In genomic region chr16:11016993-11017392, GRCh38 we compare ENCODE assay signal across 8 cellular contexts.
DNase-seq lines count a peak whose midpoint lies in the region; ATAC-seq and TF ChIP-seq lines count a peak whose summit lies in the region.

No MANE protein-coding gene starts in this region.

- WGBS in IMR-90 (ENCODE audit: extremely low coverage in 2 of 2, insufficient read length in 1 of 2), 2 experiments, result 0% methylated on average over 1 of the region's 9 CpGs; no CpG with 5 or more reads in 1 of the 2 experiments

- H3K9ac ChIP-seq in IMR-90 (ENCODE audit: low read depth, low read length), result no peak overlapping the region

- no TSS peak for BruUV-seq in IMR-90 (replicated peaks; lab: Mats Ljungman, UMichigan)

- peak overlapping the region; percentile 84 for H2BK120ac ChIP-seq in IMR-90 (ENCODE audit: low read depth, low read length)

- H2BK20ac ChIP-seq in IMR-90 (ENCODE audit: low read depth, low read length), result peak overlapping the region; percentile 79

- H2AFZ ChIP-seq in IMR-90 (replicated peaks; ENCODE audit: low read length, poor library complexity), result peak overlapping the region; percentile 12

- intact Hi-C loops in IMR-90 (cut with micrococcal nuclease), result no loop called here

- H4K91ac ChIP-seq in IMR-90 (ENCODE audit: insufficient read depth, low read depth, low read length), result peak overlapping the region; percentile 43

- TF ChIP-seq CTCF in IMR-90 (conservative IDR thresholded peaks at IDR 0.05; ENCODE audit: low read depth, low read length), result no peak

- no peaks in the 10 kb centered on the region for H3K9me3 ChIP-seq in IMR-90 (ENCODE audit: control insufficient read depth, insufficient read depth, low read length)

- peak overlapping the region; percentile 91 for H3K4ac ChIP-seq in IMR-90 (ENCODE audit: low read depth, low read length)

- peak overlapping the region; percentile 42 for H3K14ac ChIP-seq in IMR-90 (replicated peaks; ENCODE audit: low read depth, low read length)

- peaks cover 19% of the 10 kb centered on the region for H3K9me1 ChIP-seq in IMR-90 (ENCODE audit: insufficient read depth, low read length)

- peak overlapping the region; percentile 25; the same call in 1 of the 2 replicates for H3K56ac ChIP-seq in IMR-90 (ENCODE audit: extremely low read depth, insufficient read depth, low read length)

- peak overlapping the region; percentile 76 for H3K18ac ChIP-seq in IMR-90 (ENCODE audit: low read depth, low read length)

- peak overlapping the region; percentile 4 to 49; a peak in 3 of 4 replicates for H4K8ac ChIP-seq in IMR-90 (ENCODE audit: low read depth in 2 of 2, low read length in 2 of 2)

- no peak overlapping the region for H3K4me3 ChIP-seq in IMR-90 (ENCODE audit: insufficient read depth, low read depth, low read length)

- H3K4me1 ChIP-seq in IMR-90 (ENCODE audit: control insufficient read depth, insufficient read depth, low read length), result peaks cover 20% of the 10 kb centered on the region

- peak overlapping the region; percentile 8 for H2AK9ac ChIP-seq in IMR-90 (replicated peaks; ENCODE audit: low read depth, low read length, poor library complexity)

- peak overlapping the region; percentile 35 for H2BK5ac ChIP-seq in IMR-90 (ENCODE audit: low read depth, low read length, poor library complexity, severe bottlenecking)

- POLR2A ChIA-PET in IMR-90 (lab: Charles Lee; ENCODE audit: unreplicated experiment), result no interaction called here

- no peak for TF ChIP-seq RAD21 in IMR-90 (IDR thresholded peaks at IDR 0.05; ENCODE audit: low read length)

- no peaks in the 10 kb centered on the region for H3K27me3 ChIP-seq in IMR-90 (ENCODE audit: control insufficient read depth, insufficient read depth, low read length)

- TF ChIP-seq POLR2A in IMR-90 (IDR thresholded peaks at IDR 0.05; ENCODE audit: low read depth, low read length), result no peak

- in situ Hi-C loops in IMR-90 (cut with MboI; ENCODE audit: low sequenced_read_pairs), result no loop called here

- dilution Hi-C loops in IMR-90 (cut with HindIII; ENCODE audit: low sequenced_read_pairs, unreplicated experiment), result no loop called here

- no peak overlapping the region for H3K4me2 ChIP-seq in IMR-90 (ENCODE audit: low read depth, low read length)

- H4K20me1 ChIP-seq in IMR-90 (ENCODE audit: insufficient read depth, low read length), result no peaks in the 10 kb centered on the region

- H4K5ac ChIP-seq in IMR-90 (ENCODE audit: low read depth, low read length), result peak overlapping the region; percentile 82

- H2AK5ac ChIP-seq in IMR-90 (ENCODE audit: low read depth, low read length), result peak overlapping the region; percentile 54

- H3K36me3 ChIP-seq in IMR-90 (ENCODE audit: control insufficient read depth, insufficient read depth, low read length), result peaks cover 17% of the 10 kb centered on the region; the same call in 1 of the 2 replicates

- peak; percentile 58 for DNase-seq in IMR-90
- DNase-seq in activated CD8-positive, alpha-beta memory T cell treated with anti-CD3 and anti-CD28 coated beads for 1 hour (ENCODE audit: extremely low read depth in 1 of 2, low read depth in 1 of 2), result peak; percentile 5 to 12
- DNase-seq in globus pallidus (ENCODE audit: low spot score), result peak; percentile 29
- peak; percentile 14 for DNase-seq in stimulated activated CD8-positive, alpha-beta memory T cell treated with anti-CD3 and anti-CD28 coated beads, Interleukin-7, amount 100 ng/mL, for 24 hours (ENCODE audit: low read depth)
- no peak for DNase-seq in cortex of kidney (lab: John Stamatoyannopoulos, UW)
- DNase-seq in D341Med (ENCODE audit: low spot score), result no peak
- no peak for DNase-seq in NCI-H2227 (lab: John Stamatoyannopoulos, UW; ENCODE audit: unreplicated experiment)

- H3K27ac ChIP-seq in IMR-90 (ENCODE audit: insufficient read depth, low read length), result peak overlapping the region; percentile 60; the same call in 1 of the 2 replicates

- no peak overlapping the region for H3K23ac ChIP-seq in IMR-90 (ENCODE audit: low read depth, low read length)

- CTCF ChIA-PET in IMR-90 (lab: Yijun Ruan, JAX), result interaction anchor here (1.0 kb wide), 1 partner anchor 238 kb away, joined by 3 read pairs; no protein-coding TSS in a partner anchor

- H3K79me1 ChIP-seq in IMR-90 (ENCODE audit: low read depth in 1 of 2, low read length in 2 of 2), result peaks cover 9 to 18% of the 10 kb centered on the region in 2 experiments; a peak in 1 of 4 replicates

- peak overlapping the region; percentile 61; the same call in 2 of the 3 replicates for H2BK15ac ChIP-seq in IMR-90 (ENCODE audit: low read depth, low read length)

- ATAC-seq in IMR-90 (ENCODE audit: low read depth) (peak; percentile 42), GM19324 (IDR thresholded peaks at IDR 0.05; ENCODE audit: low FRiP score, unreplicated experiment) (no peak)

TF ChIP-seq in IMR-90, 13 proteins besides CTCF, POLR2A, EP300 and RAD21:
- TF ChIP-seq BHLHE40 (IDR thresholded peaks at IDR 0.05; ENCODE audit: low read depth, low read length) (peak; percentile 83), MAZ (IDR thresholded peaks at IDR 0.05; ENCODE audit: borderline replicate concordance, low read depth, low read length) (no peak), MXI1 (IDR thresholded peaks at IDR 0.05; ENCODE audit: borderline replicate concordance, low read depth, low read length) (no peak)

Comparison
In these comparisons a context has a peak if more than half of its experiments do, and no peak if none do; other contexts are left out.
1. DNase-seq: peak in IMR-90 (single experiment), activated CD8-positive, alpha-beta memory T cell treated with anti-CD3 and anti-CD28 coated beads for 1 hour (2 of 2), globus pallidus (single experiment) and stimulated activated CD8-positive, alpha-beta memory T cell treated with anti-CD3 and anti-CD28 coated beads, Interleukin-7, amount 100 ng/mL, for 24 hours (single experiment); none in cortex of kidney (single experiment), D341Med (single experiment) and NCI-H2227 (single experiment).